23 cellular contexts compared by ENCODE assay signal in the genomic region with DNA sequence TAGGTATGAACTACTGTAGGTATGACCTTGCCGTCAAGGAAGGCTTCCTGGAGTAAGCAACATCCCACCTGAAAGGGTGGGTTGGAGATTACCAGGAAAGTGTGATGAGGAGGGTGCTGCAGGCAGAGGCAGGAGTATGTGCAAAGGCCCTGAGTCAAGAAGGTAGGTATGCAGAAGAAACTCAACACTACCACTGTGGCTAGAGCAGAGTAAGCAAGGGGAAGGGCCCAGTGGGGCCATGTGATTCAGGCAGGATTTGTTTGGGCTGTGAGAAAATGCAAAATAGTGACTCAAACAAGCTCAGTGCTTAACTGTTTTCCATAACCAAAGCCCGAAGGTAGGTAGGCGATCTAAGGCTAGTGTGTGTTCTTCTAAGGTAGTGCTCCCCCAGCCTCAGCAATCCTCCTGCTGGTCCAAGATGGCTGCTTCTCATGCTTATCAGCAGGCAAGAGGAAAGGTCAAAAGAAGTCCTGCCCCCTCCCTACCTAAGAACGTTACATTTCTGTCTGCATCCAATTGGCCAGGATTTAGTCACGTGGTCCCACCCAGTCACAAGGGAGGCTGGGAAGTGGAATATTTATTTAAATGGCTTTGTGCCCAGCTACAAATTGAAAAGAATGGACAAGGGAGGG. TPM values are rescaled to one million over a fixed set of nuclear protein-coding genes. Genes with fewer than 3 reads are reported as not detected.
A peak's percentile ranks its signal among the peaks of the same experiment; 100 is the strongest.
DNase-seq lines count a peak whose midpoint lies in the region; ATAC-seq, FAIRE-seq and TF ChIP-seq lines count a peak whose summit lies in the region.
"Had no signal": no experiment of that assay in that cellular context is flagged by ENCODE, and none has a peak within 500 bp of the region (broad histone marks: within the 10 kb centered on the region; RNA-seq: fewer than 3 reads in every experiment).

No MANE protein-coding gene starts in this region.

- peak overlapping the region; percentile 52; the same call in 1 of the 2 replicates for H3K18ac ChIP-seq in H1 (ENCODE audit: extremely low read depth, low read length)

- H3K9me3 ChIP-seq in HUES64 (ENCODE audit: insufficient read depth, low read depth, low read length): peaks cover 7% of the 10 kb centered on the region; the same call in 1 of the 2 replicates
- no peaks in the 10 kb centered on the region for H3K9me3 ChIP-seq in H1 (ENCODE audit: insufficient read depth in 2 of 2, low read depth in 1 of 2, low read length in 1 of 2)
- no peaks in the 10 kb centered on the region for H3K9me3 ChIP-seq in neural progenitor cell (ENCODE audit: low read depth)
- H3K9me3 ChIP-seq: body of pancreas, colonic mucosa had no signal

- H2AFZ ChIP-seq in H1 (ENCODE audit: low read length): no peak overlapping the region
- H2AFZ ChIP-seq in neural progenitor cell (replicated peaks): no peak overlapping the region

- H3K4me3 ChIP-seq in HUES64 (ENCODE audit: low read length) (no peak overlapping the region), H1 (ENCODE audit: extremely low read depth in 1 of 4, insufficient read depth in 2 of 4, low read depth in 3 of 4, low read length in 4 of 4) (no peak overlapping the region; a peak in 1 of 8 replicates), neural progenitor cell (no peak overlapping the region)
- H3K4me3 ChIP-seq: BLaER1 treated with 17β-estradiol and CSF1 and Interleukin-3, amounts not matched to agents 10 nM and 100 nM; body of pancreas; colonic mucosa; lung had no signal

- peak overlapping the region; percentile 46 for H4K91ac ChIP-seq in H1 (replicated peaks; ENCODE audit: insufficient read length, low read length)

- no peaks in the 10 kb centered on the region for H3F3A ChIP-seq in neural progenitor cell (ENCODE audit: low read depth)

- TF ChIP-seq RAD21 in H1 (IDR thresholded peaks at IDR 0.05 in 1 of 2, conservative IDR thresholded peaks at IDR 0.05 in 1 of 2; ENCODE audit: low read depth in 2 of 2, low read length in 2 of 2): no peak

- H3K4me1 Mint-ChIP-seq in activated CD4-positive, alpha-beta T cell treated with anti-CD3 and anti-CD28 coated beads for 36 hours: peaks cover 12% of the 10 kb centered on the region
- peaks cover 7% of the 10 kb centered on the region for H3K4me1 Mint-ChIP-seq in neural progenitor cell

- WGBS in HUES64: 55% methylated on average over 5 of the region's 5 CpGs
- 66% methylated on average over 5 of the region's 5 CpGs; no CpG with 5 or more reads in 1 of the 2 experiments for WGBS in H1 (ENCODE audit: extremely low coverage in 1 of 2, insufficient coverage in 1 of 2, insufficient read length in 1 of 2, insufficient replicate concordance in 2 of 2, low coverage in 1 of 2, low lambda C conversion rate in 2 of 2, missing lambda C conversion rate in 1 of 2), 2 experiments

- peak overlapping the region; percentile 28; the same call in 1 of the 2 replicates for H2BK5ac ChIP-seq in H1 (ENCODE audit: low read depth, low read length)

- H3K4ac ChIP-seq in H1 (replicated peaks; ENCODE audit: insufficient read length, low read depth, low read length): no peak overlapping the region

- H3K36me3 Mint-ChIP-seq in activated CD4-positive, alpha-beta T cell treated with anti-CD3 and anti-CD28 coated beads for 36 hours (ENCODE audit: low read depth): no peaks in the 10 kb centered on the region
- no peaks in the 10 kb centered on the region for H3K36me3 Mint-ChIP-seq in neural progenitor cell
- H3K36me3 Mint-ChIP-seq: activated naive CD4-positive, alpha-beta T cell treated with anti-CD3 and anti-CD28 coated beads, Interleukin-2, amount 50 U/mL, for 24 hours had no signal

- H3K23me2 ChIP-seq in H1 (ENCODE audit: low read depth, low read length): peaks cover 3% of the 10 kb centered on the region; the same call in 1 of the 2 replicates

- H4K8ac ChIP-seq in H1 (ENCODE audit: extremely low read depth, insufficient read depth, low read length): no peak overlapping the region

- no peak overlapping the region for H3K9ac ChIP-seq in HUES64 (ENCODE audit: low read depth, low read length)
- no peak overlapping the region for H3K9ac ChIP-seq in H1 (replicated peaks in 1 of 4; ENCODE audit: extremely low read depth in 1 of 4, low read depth in 3 of 4, low read length in 3 of 4)
- no peak overlapping the region for H3K9ac ChIP-seq in neural progenitor cell
- H3K9ac ChIP-seq: BLaER1 treated with 17β-estradiol and CSF1 and Interleukin-3, amounts not matched to agents 10 nM and 100 nM had no signal

- no peak overlapping the region for H3K4me3 Mint-ChIP-seq in activated CD4-positive, alpha-beta T cell treated with anti-CD3 and anti-CD28 coated beads for 36 hours
- peak overlapping the region; percentile 36 for H3K4me3 Mint-ChIP-seq in neural progenitor cell
- H3K4me3 Mint-ChIP-seq: activated naive CD4-positive, alpha-beta T cell treated with anti-CD3 and anti-CD28 coated beads, Interleukin-2, amount 50 U/mL, for 24 hours had no signal

- peak overlapping the region; percentile 55 for H2BK120ac ChIP-seq in H1 (replicated peaks; ENCODE audit: low read depth, low read length)

- CTCF ChIA-PET in activated CD4-positive, alpha-beta T cell treated with anti-CD3 and anti-CD28 coated beads for 36 hours (lab: Charles Lee): interaction anchor here (1.5 to 1.6 kb wide), 3 partner anchors 10 to 50 kb away, joined by 3 to 4 read pairs (median 3); no protein-coding TSS in a partner anchor
- CTCF ChIA-PET in H1 (lab: Charles Lee; ENCODE audit: partially characterized antibody): interaction anchor here (1.0 to 2.2 kb wide), 3 partner anchors 10 to 36 kb away, joined by 4 to 11 read pairs (median 7); a partner anchor contains a TSS

- H2BK15ac ChIP-seq in H1 (ENCODE audit: low read length): no peak overlapping the region; the same call in 1 of the 2 replicates

- H3K23ac ChIP-seq in H1 (ENCODE audit: insufficient read length): no peak overlapping the region

- H3K27ac ChIP-seq in HUES64 (ENCODE audit: low read depth, low read length): peak overlapping the region; percentile 53; the same call in 1 of the 2 replicates
- no peak overlapping the region; the same call in 1 of the 2 replicates for H3K27ac ChIP-seq in H1 (ENCODE audit: low read depth, low read length)
- H3K27ac ChIP-seq in neural progenitor cell: no peak overlapping the region
- H3K27ac ChIP-seq: BLaER1 treated with 17β-estradiol and CSF1 and Interleukin-3, amounts not matched to agents 10 nM and 100 nM; body of pancreas; colonic mucosa had no signal

- POLR2A ChIA-PET in activated CD4-positive, alpha-beta T cell treated with anti-CD3 and anti-CD28 coated beads for 36 hours (lab: Charles Lee): no interaction called here
- POLR2A ChIA-PET in H1 (lab: Charles Lee; ENCODE audit: partially characterized antibody): interaction anchor here (1.1 to 10.7 kb wide), 10 partner anchors 9 to 226 kb away, joined by 3 to 212 read pairs (median 18); a partner anchor contains a TSS

- peak; percentile 31 for ATAC-seq in activated CD4-positive, alpha-beta T cell treated with anti-CD3 and anti-CD28 coated beads for 36 hours
- ATAC-seq: body of pancreas had no signal

- TF ChIP-seq EP300 in H1 (IDR thresholded peaks at IDR 0.05; ENCODE audit: borderline replicate concordance in 1 of 2, low read depth in 2 of 2, low read length in 2 of 2): no peak

- intact Hi-C loops in activated CD4-positive, alpha-beta T cell treated with anti-CD3 and anti-CD28 coated beads for 36 hours (cut with DNase I, micrococcal nuclease): no loop called here

- peak overlapping the region; percentile 77; the same call in 1 of the 2 replicates for H2BK12ac ChIP-seq in H1 (ENCODE audit: low read depth, low read length)

- H3K27ac Mint-ChIP-seq in activated CD4-positive, alpha-beta T cell treated with anti-CD3 and anti-CD28 coated beads for 36 hours: peak overlapping the region; percentile 38
- H3K27ac Mint-ChIP-seq in neural progenitor cell: no peak overlapping the region
- H3K27ac Mint-ChIP-seq: activated naive CD4-positive, alpha-beta T cell treated with anti-CD3 and anti-CD28 coated beads, Interleukin-2, amount 50 U/mL, for 24 hours had no signal

- H3K14ac ChIP-seq in H1 (ENCODE audit: insufficient read length): no peak overlapping the region

- H3K27me3 ChIP-seq in HUES64 (ENCODE audit: insufficient read depth, low read length) (peaks cover 7% of the 10 kb centered on the region), H1 (replicated peaks in 1 of 4; ENCODE audit: control insufficient read depth in 3 of 4, extremely low read depth in 1 of 4, insufficient read depth in 3 of 4, low read length in 3 of 4) (peaks cover 0 to 11% (median 3%) of the 10 kb centered on the region in 4 experiments; a peak in 4 of 7 replicates), neural progenitor cell (peaks cover 13% of the 10 kb centered on the region)
- H3K27me3 ChIP-seq: BLaER1 treated with 17β-estradiol and CSF1 and Interleukin-3, amounts not matched to agents 10 nM and 100 nM; body of pancreas; colonic mucosa had no signal

- H3K79me2 ChIP-seq in H1 (ENCODE audit: control insufficient read depth in 1 of 2, insufficient read depth in 2 of 2, low read length in 2 of 2) (no peaks in the 10 kb centered on the region), neural progenitor cell (ENCODE audit: low read depth) (no peaks in the 10 kb centered on the region)

- peak; percentile 26 for DNase-seq in activated CD4-positive, alpha-beta T cell treated with anti-CD3 and anti-CD28 coated beads for 36 hours
- no peak for DNase-seq in activated CD4-positive, alpha-beta T cell treated with anti-CD3 and anti-CD28 coated beads for 48 hours
- no peak for DNase-seq in H1 (ENCODE audit: low read depth in 1 of 2, low spot score in 2 of 2)
- DNase-seq in neural progenitor cell (ENCODE audit: low spot score): no peak
- no peak for DNase-seq in GM03348 (ENCODE audit: low spot score)
- no peak for DNase-seq in effector CD4-positive, alpha-beta T cell
- DNase-seq in UCSD-AML1 (lab: John Stamatoyannopoulos, UW; ENCODE audit: unreplicated experiment): no peak
- DNase-seq: 8988T; body of pancreas; colonic mucosa; DMS 273 treated with DMSO at 0.1 percent for 48 hours; NCI-H187 treated with DMSO at 0.1 percent for 48 hours; NCI-H345; RPMI8226; stimulated activated CD4-positive, alpha-beta T cell treated with anti-CD3 and anti-CD28 coated beads, Interleukin-4, amount 100 ng/mL, for 1 hour; SW 1271 had no signal

- H3K4me1 ChIP-seq in HUES64 (ENCODE audit: insufficient read depth, low read length) (no peaks in the 10 kb centered on the region; the same call in 1 of the 2 replicates), H1 (replicated peaks in 1 of 4; ENCODE audit: control insufficient read depth in 3 of 4, insufficient read depth in 4 of 4, low read length in 3 of 4) (peaks cover under 1 to 12% (median 7%) of the 10 kb centered on the region in 4 experiments; a peak in 6 of 7 replicates), neural progenitor cell (no peaks in the 10 kb centered on the region)

- TF ChIP-seq POLR2A in H1 (IDR thresholded peaks at IDR 0.05; ENCODE audit: control extremely low read depth in 1 of 2, low read depth in 2 of 2, low read length in 2 of 2): no peak

- H3K4me2 ChIP-seq in H1 (ENCODE audit: insufficient read depth in 1 of 2, low read depth in 2 of 2, low read length in 2 of 2) (no peak overlapping the region), neural progenitor cell (no peak overlapping the region)
- H3K4me2 ChIP-seq: BLaER1 treated with 17β-estradiol and CSF1 and Interleukin-3, amounts not matched to agents 10 nM and 100 nM had no signal

- H3K27me3 Mint-ChIP-seq in activated CD4-positive, alpha-beta T cell treated with anti-CD3 and anti-CD28 coated beads for 36 hours: no peaks in the 10 kb centered on the region
- H3K27me3 Mint-ChIP-seq in neural progenitor cell (ENCODE audit: insufficient read depth, low read depth): peaks cover 7% of the 10 kb centered on the region
- H3K27me3 Mint-ChIP-seq: activated naive CD4-positive, alpha-beta T cell treated with anti-CD3 and anti-CD28 coated beads, Interleukin-2, amount 50 U/mL, for 24 hours had no signal

- TF ChIP-seq CTCF in H1 (IDR thresholded peaks at IDR 0.05; ENCODE audit: control extremely low read depth in 1 of 3, insufficient read depth in 1 of 3, low read depth in 1 of 3, low read length in 3 of 3) (no peak), neural progenitor cell (IDR thresholded peaks at IDR 0.05) (no peak)

- H3K79me1 ChIP-seq in H1 (ENCODE audit: low read depth, low read length): no peaks in the 10 kb centered on the region

- peak overlapping the region; percentile 18 for H4K5ac ChIP-seq in H1 (ENCODE audit: insufficient read length, low read depth, low read length)

- no peak overlapping the region for H3K56ac ChIP-seq in H1 (replicated peaks; ENCODE audit: insufficient read length, low read depth, low read length)

- H2AK5ac ChIP-seq in H1 (ENCODE audit: low read depth, low read length): 0 out of 2 replicates have a peak overlapping the region, but pooled peaks have one; percentile 25

- no peaks in the 10 kb centered on the region for H4K20me1 ChIP-seq in H1 (replicated peaks in 1 of 2; ENCODE audit: control insufficient read depth in 1 of 2, insufficient read depth in 2 of 2, low read length in 2 of 2)
- no peaks in the 10 kb centered on the region for H4K20me1 ChIP-seq in neural progenitor cell (ENCODE audit: low read depth)
- H4K20me1 ChIP-seq: BLaER1 treated with 17β-estradiol and CSF1 and Interleukin-3, amounts not matched to agents 10 nM and 100 nM had no signal

- no peaks in the 10 kb centered on the region for H3K9me3 Mint-ChIP-seq in activated CD4-positive, alpha-beta T cell treated with anti-CD3 and anti-CD28 coated beads for 36 hours (ENCODE audit: low read depth)
- H3K9me3 Mint-ChIP-seq in neural progenitor cell: no peaks in the 10 kb centered on the region
- H3K9me3 Mint-ChIP-seq: activated naive CD4-positive, alpha-beta T cell treated with anti-CD3 and anti-CD28 coated beads, Interleukin-2, amount 50 U/mL, for 24 hours had no signal

- H3K36me3 ChIP-seq in HUES64 (ENCODE audit: insufficient read depth, low read length) (no peaks in the 10 kb centered on the region), H1 (ENCODE audit: control insufficient read depth in 2 of 4, insufficient read depth in 4 of 4, low read length in 3 of 4) (no peaks in the 10 kb centered on the region), neural progenitor cell (no peaks in the 10 kb centered on the region)
- H3K36me3 ChIP-seq: BLaER1 treated with 17β-estradiol and CSF1 and Interleukin-3, amounts not matched to agents 10 nM and 100 nM; colonic mucosa had no signal

- FAIRE-seq in H1 (lab: Jason Lieb, UNC): peak; percentile 48
- FAIRE-seq: TTC549 had no signal

- 0 out of 2 replicates have a peak overlapping the region, but pooled peaks have one; percentile 9 for H2BK20ac ChIP-seq in H1 (ENCODE audit: low read length)

RNA-seq across cellular contexts. Expression of a gene that starts 36.2 kb away (rescaled TPM):
- total RNA-seq in activated CD4-positive, alpha-beta T cell treated with anti-CD3 and anti-CD28 coated beads for 36 hours: 100 to 1,000 TPM; 569 to 649 TPM
- 2,125 TPM for polyA plus RNA-seq in HUES64 (2013, experiment 1 of 2)
- 2,161 TPM for polyA plus RNA-seq in HUES64 (2013, experiment 2 of 2)
- 2,636 and 2,728 TPM in 2 replicates for total RNA-seq in H1 (2021; fragmentation: NEBNext Ultra II Directional; extraction: Animal tissue kit (Norgen Biotek cat#: 25700))
- polyA plus RNA-seq in H1 (2011; rRNA removed): 1,557 and 2,732 TPM in 2 replicates
- 964 TPM for polyA plus RNA-seq in H1 (2011; cell fraction: cytosol; rRNA removed)
- polyA plus RNA-seq in H1 (2011; cell fraction: nucleus; rRNA removed): 1,246 TPM
- 1,617 to 2,329 TPM (median 2,130 TPM) in 4 replicates for polyA plus RNA-seq in H1 (2012, experiment 1 of 2)
- polyA plus RNA-seq in H1 (2012, experiment 2 of 2): 2,251 TPM
- polyA plus RNA-seq in H1 (2013, experiment 1 of 2): 2,575 TPM
- 2,634 TPM for polyA plus RNA-seq in H1 (2013, experiment 2 of 2)
- 338 and 485 TPM in 2 replicates for polyA minus RNA-seq in H1 (2011; rRNA and poly(A)+ RNA removed)
- 832 TPM for polyA minus RNA-seq in H1 (2011; cell fraction: cytosol; rRNA and poly(A)+ RNA removed)
- polyA minus RNA-seq in H1 (2011; cell fraction: nucleus; rRNA and poly(A)+ RNA removed): 540 TPM
- 417 and 1,058 TPM in 2 replicates for total RNA-seq in neural progenitor cell (ENCODE audit: low replicate concordance)

RNA-seq across cellular contexts. Expression of a gene that starts 48.4 kb away (rescaled TPM):
- 10 to 100 TPM; 15.8 to 16.3 TPM for total RNA-seq in activated CD4-positive, alpha-beta T cell treated with anti-CD3 and anti-CD28 coated beads for 36 hours
- polyA plus RNA-seq in HUES64 (2013, experiment 1 of 2): 5.7 TPM
- 5.8 TPM for polyA plus RNA-seq in HUES64 (2013, experiment 2 of 2)
- 7.0 and 7.5 TPM in 2 replicates for total RNA-seq in H1 (2021; fragmentation: NEBNext Ultra II Directional; extraction: Animal tissue kit (Norgen Biotek cat#: 25700))
- polyA plus RNA-seq in H1 (2011; rRNA removed): 22.4 and 34.7 TPM in 2 replicates
- polyA plus RNA-seq in H1 (2011; cell fraction: cytosol; rRNA removed): 15.6 TPM
- 15.2 TPM for polyA plus RNA-seq in H1 (2011; cell fraction: nucleus; rRNA removed)
- polyA plus RNA-seq in H1 (2012, experiment 1 of 2): 6.4 to 10.4 TPM (median 8.7 TPM) in 4 replicates
- 8.8 TPM for polyA plus RNA-seq in H1 (2012, experiment 2 of 2)
- polyA plus RNA-seq in H1 (2013, experiment 1 of 2): 6.6 TPM
- polyA plus RNA-seq in H1 (2013, experiment 2 of 2): 6.5 TPM
- 3.6 and 6.5 TPM in 2 replicates for polyA minus RNA-seq in H1 (2011; rRNA and poly(A)+ RNA removed)
- 6.1 TPM for polyA minus RNA-seq in H1 (2011; cell fraction: cytosol; rRNA and poly(A)+ RNA removed)
- polyA minus RNA-seq in H1 (2011; cell fraction: nucleus; rRNA and poly(A)+ RNA removed): 11.5 TPM
- 2.4 and 8.9 TPM in 2 replicates for total RNA-seq in neural progenitor cell (ENCODE audit: low replicate concordance)

RNA-seq across cellular contexts. Expression of a gene that starts 54.6 kb away (rescaled TPM):
- under 1 TPM in 1 of 2 experiments, not detected in 1; 0.11 TPM for total RNA-seq in activated CD4-positive, alpha-beta T cell treated with anti-CD3 and anti-CD28 coated beads for 36 hours
- polyA plus RNA-seq in HUES64 (2013, experiment 1 of 2): 9.4 TPM
- polyA plus RNA-seq in HUES64 (2013, experiment 2 of 2): 12.8 TPM
- total RNA-seq in H1 (2021; fragmentation: NEBNext Ultra II Directional; extraction: Animal tissue kit (Norgen Biotek cat#: 25700)): 18.7 and 21.5 TPM in 2 replicates
- polyA plus RNA-seq in H1 (2011; rRNA removed): 19.6 and 24.2 TPM in 2 replicates
- polyA plus RNA-seq in H1 (2011; cell fraction: cytosol; rRNA removed): 9.2 TPM
- polyA plus RNA-seq in H1 (2011; cell fraction: nucleus; rRNA removed): 32.8 TPM
- 9.0 to 19.1 TPM (median 15.6 TPM) in 4 replicates for polyA plus RNA-seq in H1 (2012, experiment 1 of 2)
- 9.6 TPM for polyA plus RNA-seq in H1 (2012, experiment 2 of 2)
- polyA plus RNA-seq in H1 (2013, experiment 1 of 2): 27.2 TPM
- 27.6 TPM for polyA plus RNA-seq in H1 (2013, experiment 2 of 2)
- polyA minus RNA-seq in H1 (2011; rRNA and poly(A)+ RNA removed): 15.4 and 22.9 TPM in 2 replicates
- 17.1 TPM for polyA minus RNA-seq in H1 (2011; cell fraction: cytosol; rRNA and poly(A)+ RNA removed)
- polyA minus RNA-seq in H1 (2011; cell fraction: nucleus; rRNA and poly(A)+ RNA removed): 16.3 TPM
- total RNA-seq in neural progenitor cell (ENCODE audit: low replicate concordance): 1.2 and 1.8 TPM in 2 replicates
- total RNA-seq: glomerular endothelial cell, posterior vena cava had no signal
